In the genomic region with DNA sequence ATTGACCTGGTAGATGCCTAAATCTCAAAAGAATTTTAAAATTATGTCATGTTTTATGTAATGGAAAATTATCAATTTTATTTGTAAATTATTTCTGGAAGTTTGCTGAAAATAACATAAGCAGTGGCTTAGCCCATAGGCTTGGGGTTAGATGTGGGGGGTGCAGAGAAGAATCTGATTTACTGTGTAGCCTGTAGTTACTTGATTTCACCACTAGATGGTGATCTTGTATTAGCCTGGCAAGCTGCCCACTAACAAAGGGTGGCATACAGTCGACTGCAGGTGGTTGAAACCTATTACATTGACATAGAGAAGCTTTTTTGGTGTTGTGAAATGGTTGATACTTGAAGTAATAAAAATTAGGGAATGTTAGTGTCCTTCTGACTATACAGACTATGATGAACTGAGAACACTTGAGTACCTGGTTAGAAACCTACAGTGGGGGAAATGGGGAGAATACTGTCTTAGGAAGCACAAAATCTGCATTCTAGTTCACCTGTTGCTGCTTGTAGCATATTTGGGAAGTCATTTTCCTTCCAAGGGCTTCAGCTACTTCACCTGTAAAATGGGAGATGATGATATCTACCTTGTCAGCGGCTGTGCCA, we compare ENCODE assay signal across 8 cellular contexts.
DNase-seq lines count a peak whose midpoint lies in the region; ATAC-seq and TF ChIP-seq lines count a peak whose summit lies in the region.

No MANE protein-coding gene starts in this region.

- DNase-seq in A673 (ENCODE audit: low spot score) (peak; percentile 67), GM12865 (ENCODE audit: low read depth) (peak; percentile 68), HCT116 (ENCODE audit: low read depth, low spot score) (peak; percentile 23), Kasumi-1 (lab: John Stamatoyannopoulos, UW) (peak; percentile 73 to 83), OCI-M2 (lab: John Stamatoyannopoulos, UW; ENCODE audit: unreplicated experiment) (peak; percentile 1), body of pancreas (peak; percentile 43 to 53 (median 45)), iPS-NIHi7 (ENCODE audit: extremely low spot score) (peak; percentile 77)
- DNase-seq in stimulated activated CD4-positive, alpha-beta T cell treated with anti-CD3 and anti-CD28 coated beads, Interleukin-2, amount 100 ng/mL, for 4 hours (ENCODE audit: low read depth): peak; percentile 4

- H3K27ac ChIP-seq in A673 (ENCODE audit: low read depth, low read length, poor library complexity, severe bottlenecking): no peak overlapping the region
- no peak overlapping the region for H3K27ac ChIP-seq in HCT116 (ENCODE audit: low read depth, low read length)
- H3K27ac ChIP-seq in body of pancreas: no peak overlapping the region

- no peak overlapping the region for H3K4me3 ChIP-seq in A673 (ENCODE audit: low read depth, low read length, poor library complexity, severe bottlenecking)
- H3K4me3 ChIP-seq in GM12865 (ENCODE audit: low read depth, low read length): no peak overlapping the region
- H3K4me3 ChIP-seq in HCT116 (replicated peaks in 1 of 2; ENCODE audit: low read depth in 1 of 2, low read length in 2 of 2): no peak overlapping the region
- H3K4me3 ChIP-seq in body of pancreas: no peak overlapping the region

- no peaks in the 10 kb centered on the region for H3K36me3 ChIP-seq in A673 (ENCODE audit: insufficient read depth, low read length, poor library complexity, severe bottlenecking)
- H3K36me3 ChIP-seq in HCT116 (ENCODE audit: control insufficient read depth in 1 of 2, insufficient read depth in 2 of 2, low read length in 2 of 2): no peaks in the 10 kb centered on the region
- H3K36me3 ChIP-seq in body of pancreas (replicated peaks in 1 of 2; ENCODE audit: insufficient read depth in 1 of 2, low read depth in 2 of 2): no peaks in the 10 kb centered on the region

- H3K9me2 ChIP-seq in HCT116 (ENCODE audit: insufficient read depth): no peaks in the 10 kb centered on the region

- H2AFZ ChIP-seq in HCT116 (ENCODE audit: low read depth, low read length, poor library complexity, severe bottlenecking): no peak overlapping the region

- H3K27me3 ChIP-seq in A673 (replicated peaks; ENCODE audit: insufficient read depth, low read depth, low read length, poor library complexity) (no peaks in the 10 kb centered on the region), HCT116 (ENCODE audit: insufficient read depth, low read length) (peaks cover 6% of the 10 kb centered on the region; the same call in 1 of the 2 replicates), body of pancreas (no peaks in the 10 kb centered on the region)

- no peaks in the 10 kb centered on the region for H3K79me2 ChIP-seq in HCT116 (ENCODE audit: insufficient read depth, low read length)

- TF ChIP-seq CTCF in A673 (conservative IDR thresholded peaks at IDR 0.05; ENCODE audit: low read depth, low read length) (peak; percentile 86), GM12865 (IDR thresholded peaks at IDR 0.05; ENCODE audit: insufficient read depth, low read depth, low read length, missing control alignments) (peak; percentile 81), HCT116 (IDR thresholded peaks at IDR 0.05 in 2 of 3, conservative IDR thresholded peaks at IDR 0.05 in 1 of 3; ENCODE audit: borderline replicate concordance in 1 of 3, insufficient read depth in 1 of 3, low read depth in 2 of 3, low read length in 2 of 3) (peak; percentile 63 to 83 (median 69)), body of pancreas (IDR thresholded peaks at IDR 0.05) (peak; percentile 84 to 98 (median 90))

- no peak overlapping the region for H3K9ac ChIP-seq in HCT116 (ENCODE audit: low read length)

- RAD21 ChIA-PET in HCT116 (lab: Charles Lee; ENCODE audit: low non-redundant PET in 1 of 2, low total read pairs in 2 of 2, uncharacterized antibody in 2 of 2, unreplicated experiment in 2 of 2): interaction anchor here in 1 of 2 experiments (1.5 kb wide), 1 partner anchor 1456 kb away, joined by 6 read pairs; no protein-coding TSS in a partner anchor

- BruUV-seq in A673 (replicated peaks; lab: Mats Ljungman, UMichigan) (no TSS peak), HCT116 (replicated peaks; lab: Mats Ljungman, UMichigan) (no TSS peak)

- intact Hi-C loops in A673 (cut with micrococcal nuclease; ENCODE audit: unreplicated experiment): loop anchor here (2.0 to 10.0 kb wide), 7 partner anchors 322 to 1546 kb away; no protein-coding TSS in a partner anchor
- intact Hi-C loops in HCT116 (cut with micrococcal nuclease): loop anchor here (1.0 to 5.0 kb wide), 4 partner anchors 346 to 1546 kb away; no protein-coding TSS in a partner anchor
- intact Hi-C loops in body of pancreas (cut with DNase I): no loop called here

- no peaks in the 10 kb centered on the region for H4K20me1 ChIP-seq in HCT116 (ENCODE audit: insufficient read depth)

- peak; percentile 79 for TF ChIP-seq RAD21 in HCT116 (IDR thresholded peaks at IDR 0.05; ENCODE audit: low read depth)

- TF ChIP-seq POLR2A in HCT116 (IDR thresholded peaks at IDR 0.05; ENCODE audit: borderline replicate concordance, extremely low read depth, insufficient read depth, insufficient read length) (no peak), body of pancreas (IDR thresholded peaks at IDR 0.05) (no peak)

- CTCF ChIA-PET in A673 (lab: Charles Lee): interaction anchor here (0.6 to 1.3 kb wide), 5 partner anchors 13 to 1455 kb away, joined by 3 to 6 read pairs (median 3); no protein-coding TSS in a partner anchor
- CTCF ChIA-PET in HCT116 (lab: Charles Lee): interaction anchor here (1.5 to 1.8 kb wide), 2 partner anchors 1456 to 1545 kb away, joined by 6 to 13 read pairs; no protein-coding TSS in a partner anchor

- WGBS in body of pancreas, 2 donors: 39 to 44% methylated on average over 2 of the region's 2 CpGs

- no peak overlapping the region for H3K4me2 ChIP-seq in HCT116 (ENCODE audit: low read length)

- H3K9me3 ChIP-seq in A673 (ENCODE audit: low read depth, low read length, poor library complexity, severe bottlenecking) (no peaks in the 10 kb centered on the region), HCT116 (ENCODE audit: control insufficient read depth in 1 of 2, insufficient read depth in 1 of 2, low read depth in 1 of 2, low read length in 2 of 2) (no peaks in the 10 kb centered on the region), body of pancreas (no peaks in the 10 kb centered on the region)

- ATAC-seq in HCT116 (peak; percentile 80), body of pancreas (peak; percentile 88)

- H3K4me1 ChIP-seq in A673 (ENCODE audit: insufficient read depth, low read length, poor library complexity, severe bottlenecking): peaks cover 6% of the 10 kb centered on the region
- H3K4me1 ChIP-seq in HCT116 (ENCODE audit: control insufficient read depth in 1 of 2, insufficient read depth in 2 of 2, low read length in 2 of 2): no peaks in the 10 kb centered on the region
- no peaks in the 10 kb centered on the region for H3K4me1 ChIP-seq in body of pancreas

- POLR2A ChIA-PET in A673 (lab: Charles Lee; ENCODE audit: low non-redundant PET) (no interaction called here), HCT116 (lab: Charles Lee) (no interaction called here)

TF ChIP-seq in HCT116, 20 proteins besides CTCF, POLR2A, EP300 and RAD21:
- no peak for TF ChIP-seq FOSL1 (IDR thresholded peaks at IDR 0.05; ENCODE audit: low read depth)
- no peak for TF ChIP-seq ZFX (IDR thresholded peaks at IDR 0.05)
- TF ChIP-seq, protein P1, sequence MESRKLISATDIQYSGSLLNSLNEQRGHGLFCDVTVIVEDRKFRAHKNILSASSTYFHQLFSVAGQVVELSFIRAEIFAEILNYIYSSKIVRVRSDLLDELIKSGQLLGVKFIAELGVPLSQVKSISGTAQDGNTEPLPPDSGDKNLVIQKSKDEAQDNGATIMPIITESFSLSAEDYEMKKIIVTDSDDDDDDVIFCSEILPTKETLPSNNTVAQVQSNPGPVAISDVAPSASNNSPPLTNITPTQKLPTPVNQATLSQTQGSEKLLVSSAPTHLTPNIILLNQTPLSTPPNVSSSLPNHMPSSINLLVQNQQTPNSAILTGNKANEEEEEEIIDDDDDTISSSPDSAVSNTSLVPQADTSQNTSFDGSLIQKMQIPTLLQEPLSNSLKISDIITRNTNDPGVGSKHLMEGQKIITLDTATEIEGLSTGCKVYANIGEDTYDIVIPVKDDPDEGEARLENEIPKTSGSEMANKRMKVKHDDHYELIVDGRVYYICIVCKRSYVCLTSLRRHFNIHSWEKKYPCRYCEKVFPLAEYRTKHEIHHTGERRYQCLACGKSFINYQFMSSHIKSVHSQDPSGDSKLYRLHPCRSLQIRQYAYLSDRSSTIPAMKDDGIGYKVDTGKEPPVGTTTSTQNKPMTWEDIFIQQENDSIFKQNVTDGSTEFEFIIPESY (IDR thresholded peaks at IDR 0.05; ENCODE audit: extremely low read depth, insufficient replicate concordance, low read length): no peak
- no peak for TF ChIP-seq EZH2phosphoT487 (IDR thresholded peaks at IDR 0.05; ENCODE audit: borderline replicate concordance)
- no peak for TF ChIP-seq ZNF274 (IDR thresholded peaks at IDR 0.05; ENCODE audit: low read depth, low read length)
- TF ChIP-seq TCF7L2 (IDR thresholded peaks at IDR 0.05; ENCODE audit: borderline replicate concordance, extremely low read depth, insufficient read depth, insufficient read length): no peak

Comparison
In these comparisons a context has a peak if more than half of its experiments do, and no peak if none do; other contexts are left out.
1. DNase-seq: peak in every context shown above with its lines; median percentile 78 in Kasumi-1; 77 in iPS-NIHi7; 68 in GM12865; 67 in A673; 45 in body of pancreas; 23 in HCT116; 4 in stimulated activated CD4-positive, alpha-beta T cell treated with anti-CD3 and anti-CD28 coated beads, Interleukin-2, amount 100 ng/mL, for 4 hours; 1 in OCI-M2.